In genomic region chr3:47781685-47782537, GRCh38 we compare ENCODE assay signal across 8 cellular contexts. TPM values are rescaled to one million over a fixed set of nuclear protein-coding genes. Genes with fewer than 3 reads are reported as not detected.
DNase-seq lines count a peak whose midpoint lies in the region; ATAC-seq and TF ChIP-seq lines count a peak whose summit lies in the region.

SMARCC1 (minus strand) TSS chr3:47781893; CDS start chr3:47781797, 96 bp downstream.

- H3K4me3 ChIP-seq in adipocyte (ENCODE audit: low read length): peak within 1 kb of the TSS; percentile 95

- H3K9ac ChIP-seq in adipocyte (ENCODE audit: low read length): peak within 1 kb of the TSS; percentile 99

- H3K4me1 ChIP-seq in adipocyte (ENCODE audit: control insufficient read depth, insufficient read depth, low read length): peaks cover 17% of the 10 kb centered on the region

- peak within 1 kb of the TSS; percentile 99 for H3K4me3 Mint-ChIP-seq in type B pancreatic cell

- H3K27me3 Mint-ChIP-seq in type B pancreatic cell: no peaks in the 10 kb centered on the region

- H3K36me3 Mint-ChIP-seq in type B pancreatic cell: peaks cover 4% of the 10 kb centered on the region

- H3K36me3 ChIP-seq in adipocyte (ENCODE audit: control insufficient read depth, insufficient read depth, low read length, severe bottlenecking): no peaks in the 10 kb centered on the region

- peaks cover 14% of the 10 kb centered on the region for H3K4me1 Mint-ChIP-seq in type B pancreatic cell (ENCODE audit: unreplicated experiment)

- ATAC-seq in HG02763 (IDR thresholded peaks at IDR 0.05; ENCODE audit: unreplicated experiment): peak; percentile 80

- H3K27ac Mint-ChIP-seq in type B pancreatic cell: peak within 1 kb of the TSS; percentile 100

- intact Hi-C loops in cardiac septum (cut with DNase I): no loop called here

- TF ChIP-seq CTCF in GM12872 (IDR thresholded peaks at IDR 0.05; ENCODE audit: insufficient read depth, low read depth, low read length): 0 out of 3 replicates have a peak, but pooled peaks have one; percentile 9
- TF ChIP-seq CTCF in type B pancreatic cell (conservative IDR thresholded peaks at IDR 0.05): peak; percentile 33

- DNase-seq in NCI-H1417 treated with DMSO at 0.1 percent for 48 hours (lab: John Stamatoyannopoulos, UW) (peak; percentile 33), SW480 (ENCODE audit: low spot score) (peak; percentile 96), adipocyte (ENCODE audit: low read depth) (peak; percentile 99), cardiac septum (ENCODE audit: low spot score) (peak; percentile 99), pons (ENCODE audit: low spot score) (peak; percentile 95), type B pancreatic cell (ENCODE audit: extremely low spot score, unreplicated experiment) (peak; percentile 99)

- no peaks in the 10 kb centered on the region for H3K27me3 ChIP-seq in adipocyte (replicated peaks; ENCODE audit: control insufficient read depth, insufficient read depth, low read length)

- H3K9me3 ChIP-seq in adipocyte (ENCODE audit: control insufficient read depth, low read length): no peaks in the 10 kb centered on the region

- H3K9me3 Mint-ChIP-seq in type B pancreatic cell: no peaks in the 10 kb centered on the region

RNA-seq across cellular contexts. Expression of gene SMARCC1, which starts in this region (rescaled TPM):
- total RNA-seq in cardiac septum (31.7 TPM), type B pancreatic cell (ENCODE audit: low replicate concordance) (147 and 200 TPM in 2 replicates)

Comparison
In these comparisons a context has a peak if more than half of its experiments do, and no peak if none do; other contexts are left out.
1. Peak in every context shown above with its lines: DNase-seq, ATAC-seq and H3K4me3 ChIP-seq.
2. DNase-seq: peak in every context shown above with its lines; median percentile 99 in adipocyte; 99 in cardiac septum; 99 in type B pancreatic cell; 96 in SW480; 95 in pons; 33 in NCI-H1417 treated with DMSO at 0.1 percent for 48 hours.